ENCODE assay signal across 11 cellular contexts in genomic region chr2:54613794-54614257, GRCh38.
DNase-seq lines count a peak whose midpoint lies in the region; ATAC-seq and TF ChIP-seq lines count a peak whose summit lies in the region.
"Had no signal": no experiment of that assay in that cellular context is flagged by ENCODE, and none has a peak within 500 bp of the region (broad histone marks: within the 10 kb centered on the region; RNA-seq: fewer than 3 reads in every experiment).

No MANE protein-coding gene starts in this region.

- no peak for DNase-seq in CD4-positive, alpha-beta memory T cell
- peak; percentile 64 for DNase-seq in MCF 10A (ENCODE audit: unreplicated experiment)
- DNase-seq in mesothelial cell of epicardium (ENCODE audit: low spot score in 2 of 2, unreplicated experiment in 2 of 2): no peak
- no peak for DNase-seq in COLO668 (lab: John Stamatoyannopoulos, UW; ENCODE audit: unreplicated experiment)
- DNase-seq in psoas muscle: no peak
- no peak for DNase-seq in NCI-H345 treated with DMSO at 0.1 percent for 48 hours (lab: John Stamatoyannopoulos, UW; ENCODE audit: unreplicated experiment)
- DNase-seq: activated CD4-positive, alpha-beta memory T cell treated with anti-CD3 and anti-CD28 coated beads for 36 hours; NCI-H524; stimulated activated CD4-positive, alpha-beta T cell treated with anti-CD3 and anti-CD28 coated beads, Interleukin-4, amount 100 ng/mL, for 4 hours had no signal

- H3K36me3 ChIP-seq in CD4-positive, alpha-beta memory T cell (ENCODE audit: insufficient read depth, low read length): peaks cover 40% of the 10 kb centered on the region
- H3K36me3 ChIP-seq in psoas muscle (ENCODE audit: insufficient read depth in 1 of 2, low read depth in 1 of 2): peaks cover 0 to 41% of the 10 kb centered on the region in 2 donors

- no peaks in the 10 kb centered on the region for H3K27me3 Mint-ChIP-seq in CD4-positive, alpha-beta memory T cell
- H3K27me3 Mint-ChIP-seq in MCF 10A (ENCODE audit: insufficient read depth, unreplicated experiment) (no peaks in the 10 kb centered on the region), mesothelial cell of epicardium (ENCODE audit: low read depth) (no peaks in the 10 kb centered on the region)
- H3K27me3 Mint-ChIP-seq: activated CD4-positive, alpha-beta memory T cell treated with anti-CD3 and anti-CD28 coated beads for 36 hours had no signal

- H3K27ac Mint-ChIP-seq in CD4-positive, alpha-beta memory T cell: peak overlapping the region in 5 of 7 donors; percentile 24 to 62 (median 57)
- H3K27ac Mint-ChIP-seq in MCF 10A (ENCODE audit: low read depth, unreplicated experiment) (peak overlapping the region; percentile 90), mesothelial cell of epicardium (peak overlapping the region; percentile 92)
- H3K27ac Mint-ChIP-seq: activated CD4-positive, alpha-beta memory T cell treated with anti-CD3 and anti-CD28 coated beads for 36 hours had no signal

- no peak overlapping the region for H3K27ac ChIP-seq in CD4-positive, alpha-beta memory T cell (ENCODE audit: low read depth, low read length)
- no peak overlapping the region for H3K27ac ChIP-seq in psoas muscle

- no TSS peak for BruUV-seq in MCF 10A (replicated peaks; lab: Mats Ljungman, UMichigan)

- intact Hi-C loops in CD4-positive, alpha-beta memory T cell (cut with micrococcal nuclease): no loop called here
- intact Hi-C loops in MCF 10A (cut with micrococcal nuclease): loop anchor here (2.0 to 5.0 kb wide), 2 partner anchors 55 to 92 kb away; no protein-coding TSS in a partner anchor
- intact Hi-C loops in psoas muscle (cut with DNase I): no loop called here

- H3K4me3 ChIP-seq in CD4-positive, alpha-beta memory T cell (ENCODE audit: low read length in 2 of 2): no peak overlapping the region
- no peak overlapping the region for H3K4me3 ChIP-seq in psoas muscle

- no peaks in the 10 kb centered on the region for H3K9me3 Mint-ChIP-seq in CD4-positive, alpha-beta memory T cell
- H3K9me3 Mint-ChIP-seq in MCF 10A (ENCODE audit: unreplicated experiment) (no peaks in the 10 kb centered on the region), mesothelial cell of epicardium (no peaks in the 10 kb centered on the region)
- H3K9me3 Mint-ChIP-seq: activated CD4-positive, alpha-beta memory T cell treated with anti-CD3 and anti-CD28 coated beads for 36 hours had no signal

- peaks cover 16% of the 10 kb centered on the region for H3K4me1 ChIP-seq in CD4-positive, alpha-beta memory T cell (ENCODE audit: insufficient read depth, low read length)
- peaks cover 25% of the 10 kb centered on the region for H3K4me1 ChIP-seq in psoas muscle

- H3K9me3 ChIP-seq in CD4-positive, alpha-beta memory T cell (ENCODE audit: control insufficient read depth in 1 of 2, low read length in 2 of 2): no peaks in the 10 kb centered on the region
- H3K9me3 ChIP-seq in psoas muscle: no peaks in the 10 kb centered on the region

- H3K4me3 Mint-ChIP-seq in CD4-positive, alpha-beta memory T cell: no peak overlapping the region
- H3K4me3 Mint-ChIP-seq in MCF 10A (ENCODE audit: unreplicated experiment) (no peak overlapping the region), mesothelial cell of epicardium (no peak overlapping the region)
- H3K4me3 Mint-ChIP-seq: activated CD4-positive, alpha-beta memory T cell treated with anti-CD3 and anti-CD28 coated beads for 36 hours had no signal

- WGBS in psoas muscle, 3 donors: 78 to 84% (median 81%) methylated on average over 6 of the region's 6 CpGs

- CTCF ChIA-PET in CD4-positive, alpha-beta memory T cell (lab: Charles Lee; ENCODE audit: partially characterized antibody): interaction anchor here (1.8 to 2.2 kb wide), 2 partner anchors 55 to 90 kb away, joined by 5 to 9 read pairs; no protein-coding TSS in a partner anchor
- CTCF ChIA-PET in MCF 10A (lab: Yijun Ruan, JAX): interaction anchor here (0.7 to 1.4 kb wide), 7 partner anchors 11 to 437 kb away, joined by 3 to 8 read pairs (median 3); no protein-coding TSS in a partner anchor

- H3K4me1 Mint-ChIP-seq in CD4-positive, alpha-beta memory T cell: peaks cover 34 to 71% (median 49%) of the 10 kb centered on the region in 4 donors
- peaks cover 19% of the 10 kb centered on the region for H3K4me1 Mint-ChIP-seq in MCF 10A (ENCODE audit: insufficient read depth, unreplicated experiment)
- H3K4me1 Mint-ChIP-seq in mesothelial cell of epicardium: peaks cover 25% of the 10 kb centered on the region

- no peaks in the 10 kb centered on the region for H3K27me3 ChIP-seq in CD4-positive, alpha-beta memory T cell (ENCODE audit: insufficient read depth, low read length)
- no peaks in the 10 kb centered on the region for H3K27me3 ChIP-seq in psoas muscle (ENCODE audit: insufficient read depth in 3 of 3, low read length in 2 of 3)

- ATAC-seq in HG03175 (IDR thresholded peaks at IDR 0.05; ENCODE audit: unreplicated experiment) (peak; percentile 80), HG02610 (IDR thresholded peaks at IDR 0.05; ENCODE audit: unreplicated experiment) (no peak), psoas muscle (no peak)

- H3K36me3 Mint-ChIP-seq in CD4-positive, alpha-beta memory T cell: peaks cover 34 to 61% of the 10 kb centered on the region in 2 donors
- H3K36me3 Mint-ChIP-seq in MCF 10A (ENCODE audit: insufficient read depth, unreplicated experiment) (peaks cover 55% of the 10 kb centered on the region), mesothelial cell of epicardium (peaks cover 31% of the 10 kb centered on the region)

- TF ChIP-seq CTCF in MCF 10A (IDR thresholded peaks at IDR 0.05; ENCODE audit: unreplicated experiment) (no peak), mesothelial cell of epicardium (IDR thresholded peaks at IDR 0.05; ENCODE audit: unreplicated experiment) (no peak), psoas muscle (IDR thresholded peaks at IDR 0.05) (no peak)

- POLR2A ChIA-PET in CD4-positive, alpha-beta memory T cell (lab: Charles Lee; ENCODE audit: partially characterized antibody): interaction anchor here (1.2 kb wide), 2 partner anchors 34 to 55 kb away, joined by 3 read pairs; no protein-coding TSS in a partner anchor
- POLR2A ChIA-PET in MCF 10A (lab: Yijun Ruan, JAX): interaction anchor here (0.5 to 2.6 kb wide), 10 partner anchors 9 to 408 kb away, joined by 3 to 18 read pairs (median 4); no protein-coding TSS in a partner anchor
